ENCODE assay signal across 14 cellular contexts in the genomic region with DNA sequence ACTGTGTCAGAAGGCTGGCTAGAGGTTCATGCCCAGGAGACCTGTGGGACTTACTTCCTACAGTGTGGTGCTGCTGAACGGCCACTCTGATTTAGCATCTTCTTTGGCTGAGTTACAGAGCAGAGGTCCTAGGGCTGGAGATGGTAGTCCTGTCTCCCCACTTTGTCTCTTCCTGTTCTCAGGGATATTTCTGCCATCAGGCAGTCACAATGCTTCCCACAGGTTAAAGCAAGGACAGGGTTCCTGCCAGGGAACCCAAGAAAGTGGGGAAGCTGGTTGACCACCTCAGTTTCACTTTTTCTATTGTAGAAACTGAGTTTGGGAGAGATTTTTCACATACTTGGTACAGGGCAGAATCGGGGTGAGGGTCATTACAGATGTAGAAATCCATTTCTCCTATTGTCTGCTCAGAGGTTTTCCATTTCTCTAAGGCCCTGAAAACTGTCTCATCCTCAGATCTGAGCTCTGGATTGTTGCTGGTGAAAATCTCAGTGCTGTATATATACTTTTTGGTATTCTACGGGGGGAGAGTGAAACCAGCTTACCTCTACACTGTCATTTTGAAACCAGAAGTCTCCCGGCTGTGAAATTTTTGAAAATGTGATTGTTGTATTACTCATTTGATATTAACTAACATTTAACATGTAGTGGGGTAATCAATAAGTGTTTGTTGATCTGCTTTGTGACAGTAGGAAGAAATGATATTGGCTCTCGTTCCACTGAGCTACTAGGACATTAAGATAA. TPM values are rescaled to one million over a fixed set of nuclear protein-coding genes. Genes with fewer than 3 reads are reported as not detected.
DNase-seq lines count a peak whose midpoint lies in the region; ATAC-seq and TF ChIP-seq lines count a peak whose summit lies in the region.
"Had no signal": no experiment of that assay in that cellular context is flagged by ENCODE, and none has a peak within 500 bp of the region (broad histone marks: within the 10 kb centered on the region; RNA-seq: fewer than 3 reads in every experiment).

No MANE protein-coding gene starts in this region.

- peaks cover 4% of the 10 kb centered on the region for H3K4me1 Mint-ChIP-seq in glutamatergic neuron (ENCODE audit: low read depth, unreplicated experiment)

- no peak overlapping the region for H3K4me3 Mint-ChIP-seq in glutamatergic neuron (ENCODE audit: unreplicated experiment)
- H3K4me3 Mint-ChIP-seq: nephron had no signal

- no peak overlapping the region for H3K27ac Mint-ChIP-seq in glutamatergic neuron (ENCODE audit: unreplicated experiment)
- H3K27ac Mint-ChIP-seq: nephron had no signal

- no peaks in the 10 kb centered on the region for H3K36me3 Mint-ChIP-seq in glutamatergic neuron (ENCODE audit: unreplicated experiment)

- ATAC-seq in GM18517 (IDR thresholded peaks at IDR 0.05; ENCODE audit: unreplicated experiment) (peak; percentile 83), GM19463 (IDR thresholded peaks at IDR 0.05; ENCODE audit: unreplicated experiment) (peak; percentile 73), HG02885 (IDR thresholded peaks at IDR 0.05; ENCODE audit: poor library complexity, unreplicated experiment) (peak; percentile 90), HG03565 (IDR thresholded peaks at IDR 0.05; ENCODE audit: unreplicated experiment) (peak; percentile 88)

- H3K27me3 Mint-ChIP-seq in glutamatergic neuron (ENCODE audit: unreplicated experiment): no peaks in the 10 kb centered on the region

- DNase-seq in dermis blood vessel endothelial cell (no peak), NCI-H1436 (lab: John Stamatoyannopoulos, UW) (no peak), glutamatergic neuron (no peak), NCI-H187 (lab: John Stamatoyannopoulos, UW) (no peak)
- DNase-seq: activated gamma-delta T cell treated with Interleukin-2 at 50 U/mL for 16 hours, cerebellar nuclear complex, IMR-90, kidney, NCI-H2107 had no signal

- H3K9me3 Mint-ChIP-seq in glutamatergic neuron (ENCODE audit: unreplicated experiment): no peaks in the 10 kb centered on the region

- TF ChIP-seq CTCF in glutamatergic neuron (IDR thresholded peaks at IDR 0.05; ENCODE audit: partially characterized antibody, unreplicated experiment): no peak

RNA-seq across cellular contexts. Expression of gene MEP1B, which starts 37.0 kb away (rescaled TPM):
- total RNA-seq in dermis blood vessel endothelial cell (not detected in 2 replicates), glutamatergic neuron (ENCODE audit: unreplicated experiment) (not detected)
- total RNA-seq: IMR-90, kidney had no signal
